ENCODE assay signal across 15 cellular contexts in the genomic region with DNA sequence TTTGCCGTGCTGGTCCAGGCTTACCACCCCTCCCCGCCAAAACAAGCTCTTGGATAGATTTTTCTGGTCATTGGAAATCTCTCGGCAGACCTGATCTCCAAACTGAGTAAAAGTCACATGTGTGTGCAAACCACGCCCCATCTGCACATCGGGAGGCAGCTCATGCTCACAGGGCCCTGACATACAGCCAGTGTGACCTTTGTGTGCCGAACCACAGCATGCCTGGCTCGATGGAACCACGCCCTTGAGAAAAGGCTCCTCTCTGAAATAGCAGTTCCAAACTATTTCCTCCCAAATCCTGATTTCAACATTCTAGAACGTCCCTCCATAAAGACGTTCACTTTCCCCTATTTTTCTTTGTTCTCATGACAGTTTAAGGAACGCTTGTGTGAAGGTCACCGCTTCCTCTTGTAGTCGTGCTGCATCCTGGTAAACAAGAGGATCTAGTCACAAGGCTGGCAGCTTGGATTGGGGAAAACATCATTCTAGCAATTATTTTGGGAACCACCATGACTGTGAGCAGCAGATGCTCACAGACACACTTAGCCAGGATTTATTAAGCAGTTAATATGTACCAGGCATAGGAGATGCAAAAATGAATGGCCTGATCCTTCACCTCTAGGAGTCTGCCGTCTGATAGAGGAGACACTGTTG. TPM values are rescaled to one million over a fixed set of nuclear protein-coding genes. Genes with fewer than 3 reads are reported as not detected.
DNase-seq lines count a peak whose midpoint lies in the region; ATAC-seq and TF ChIP-seq lines count a peak whose summit lies in the region.
"Had no signal": no experiment of that assay in that cellular context is flagged by ENCODE, and none has a peak within 500 bp of the region (broad histone marks: within the 10 kb centered on the region; RNA-seq: fewer than 3 reads in every experiment).

No MANE protein-coding gene starts in this region.

- H3K27me3 ChIP-seq in adipocyte (replicated peaks; ENCODE audit: control insufficient read depth, insufficient read depth, low read length) (no peaks in the 10 kb centered on the region), left lung (no peaks in the 10 kb centered on the region)
- H3K27me3 ChIP-seq: BE2C, Peyer's patch had no signal

- peak overlapping the region; percentile 62 for H3K27ac Mint-ChIP-seq in nephron progenitor cell
- H3K27ac Mint-ChIP-seq in effector memory CD8-positive, alpha-beta T cell = no peak overlapping the region
- H3K27ac Mint-ChIP-seq: CD8-positive, alpha-beta T cell had no signal

- H3K4me1 ChIP-seq in adipocyte (ENCODE audit: control insufficient read depth, insufficient read depth, low read length) (peaks cover 19% of the 10 kb centered on the region), left lung (no peaks in the 10 kb centered on the region)
- H3K4me1 ChIP-seq: BE2C, Peyer's patch had no signal

- no peak overlapping the region for H3K4me3 Mint-ChIP-seq in nephron progenitor cell
- no peak overlapping the region for H3K4me3 Mint-ChIP-seq in effector memory CD8-positive, alpha-beta T cell
- H3K4me3 Mint-ChIP-seq: CD8-positive, alpha-beta T cell had no signal

- ATAC-seq in left lung = peak; percentile 44
- no peak for ATAC-seq in effector memory CD8-positive, alpha-beta T cell (replicated peaks)
- ATAC-seq: CD8-positive, alpha-beta T cell had no signal

- peaks cover 16% of the 10 kb centered on the region for H3K9me3 Mint-ChIP-seq in nephron progenitor cell
- H3K9me3 Mint-ChIP-seq in effector memory CD8-positive, alpha-beta T cell = no peaks in the 10 kb centered on the region
- H3K9me3 Mint-ChIP-seq: CD8-positive, alpha-beta T cell had no signal

- peaks cover 2% of the 10 kb centered on the region for H3K27me3 Mint-ChIP-seq in nephron progenitor cell (ENCODE audit: low read depth, poor library complexity)
- H3K27me3 Mint-ChIP-seq in effector memory CD8-positive, alpha-beta T cell = no peaks in the 10 kb centered on the region

- in situ Hi-C loops in G401 (cut with HindIII; ENCODE audit: low sequenced_read_pairs) = no loop called here

- peaks cover 9% of the 10 kb centered on the region for H3K4me1 Mint-ChIP-seq in nephron progenitor cell
- H3K4me1 Mint-ChIP-seq in effector memory CD8-positive, alpha-beta T cell (ENCODE audit: low read depth in 2 of 2) = no peaks in the 10 kb centered on the region

- H3K27ac ChIP-seq in left lung = no peak overlapping the region
- H3K27ac ChIP-seq: Peyer's patch had no signal

- peak; percentile 69 for DNase-seq in G401 (ENCODE audit: low spot score)
- no peak for DNase-seq in adipocyte (ENCODE audit: low read depth)
- peak; percentile 41 to 48 for DNase-seq in left lung
- no peak for DNase-seq in nephron progenitor cell
- no peak for DNase-seq in NCI-H748 (lab: John Stamatoyannopoulos, UW; ENCODE audit: unreplicated experiment)
- DNase-seq in effector memory CD8-positive, alpha-beta T cell = no peak
- DNase-seq in DMS153 treated with DMSO at 0.1 percent for 48 hours (lab: John Stamatoyannopoulos, UW; ENCODE audit: unreplicated experiment) = no peak
- no peak for DNase-seq in NCI-H1436 (lab: John Stamatoyannopoulos, UW)
- DNase-seq: BE2C; CD8-positive, alpha-beta T cell; DMS79; KBM-7; NCI-H2029; NCI-H526 treated with DMSO at 0.1 percent for 48 hours; Peyer's patch had no signal

- peak overlapping the region; percentile 5 for H3K4me3 ChIP-seq in adipocyte (ENCODE audit: low read length)
- H3K4me3 ChIP-seq in left lung = no peak overlapping the region
- H3K4me3 ChIP-seq: Peyer's patch had no signal

- intact Hi-C loops in left lung (cut with DNase I) = no loop called here

- peak overlapping the region; percentile 24 for H3K9ac ChIP-seq in adipocyte (ENCODE audit: low read length)

- H3K36me3 ChIP-seq in adipocyte (ENCODE audit: control insufficient read depth, insufficient read depth, low read length, severe bottlenecking) (no peaks in the 10 kb centered on the region), left lung (no peaks in the 10 kb centered on the region)
- H3K36me3 ChIP-seq: BE2C, Peyer's patch had no signal

- H3K36me3 Mint-ChIP-seq in nephron progenitor cell (ENCODE audit: low read depth) = no peaks in the 10 kb centered on the region
- no peaks in the 10 kb centered on the region for H3K36me3 Mint-ChIP-seq in effector memory CD8-positive, alpha-beta T cell (ENCODE audit: insufficient read depth)
- H3K36me3 Mint-ChIP-seq: CD8-positive, alpha-beta T cell had no signal

- no peak for TF ChIP-seq CTCF in left lung (IDR thresholded peaks at IDR 0.05)
- TF ChIP-seq CTCF in nephron progenitor cell (IDR thresholded peaks at IDR 0.05) = no peak

- H3K9me3 ChIP-seq in adipocyte (ENCODE audit: control insufficient read depth, low read length) = peaks cover 3% of the 10 kb centered on the region
- H3K9me3 ChIP-seq in left lung = no peaks in the 10 kb centered on the region
- H3K9me3 ChIP-seq: BE2C, Peyer's patch had no signal

RNA-seq across cellular contexts. Expression of gene MAP4K4, which starts 59.2 kb away (rescaled TPM):
- total RNA-seq in G401 (2014; rRNA removed; shearing (Covaris generic)) = 47.3 and 70.8 TPM in 2 replicates
- 10 to 100 TPM; 80.2 to 83.4 TPM for total RNA-seq in left lung

Comparison
In these comparisons a context has a peak if more than half of its experiments do, and no peak if none do; other contexts are left out.
1. DNase-seq: peak in G401 (single experiment) and left lung (2 of 2); none in adipocyte (single experiment), nephron progenitor cell (single experiment), NCI-H748 (single experiment), effector memory CD8-positive, alpha-beta T cell (0 of 3), DMS153 treated with DMSO at 0.1 percent for 48 hours (single experiment) and NCI-H1436 (single experiment).